ENCODE assay signal across 8 cellular contexts in genomic region chr3:194584435-194584776, GRCh38. TPM values are rescaled to one million over a fixed set of nuclear protein-coding genes. Genes with fewer than 3 reads are reported as not detected.
DNase-seq lines count a peak whose midpoint lies in the region; ATAC-seq, FAIRE-seq and TF ChIP-seq lines count a peak whose summit lies in the region.

No MANE protein-coding gene starts in this region.

- peak overlapping the region; percentile 97 for H3K27ac Mint-ChIP-seq in activated CD8-positive, alpha-beta T cell treated with anti-CD3 and anti-CD28 coated beads for 36 hours

- no peaks in the 10 kb centered on the region for H3K36me3 ChIP-seq in HCT116 (ENCODE audit: control insufficient read depth in 1 of 2, insufficient read depth in 2 of 2, low read length in 2 of 2)
- no peaks in the 10 kb centered on the region for H3K36me3 ChIP-seq in hepatocyte (replicated peaks; ENCODE audit: insufficient read depth, low read depth)
- H3K36me3 ChIP-seq in small intestine (ENCODE audit: control insufficient read depth in 2 of 2, insufficient read depth in 2 of 2, low read length in 2 of 2): peaks cover 0 to 2% of the 10 kb centered on the region in 2 donors

- FAIRE-seq in small intestine (lab: Jason Lieb, UNC): no peak

- TF ChIP-seq CTCF in HCT116 (IDR thresholded peaks at IDR 0.05 in 2 of 3, conservative IDR thresholded peaks at IDR 0.05 in 1 of 3; ENCODE audit: borderline replicate concordance in 1 of 3, insufficient read depth in 1 of 3, low read depth in 2 of 3, low read length in 2 of 3): no peak
- no peak for TF ChIP-seq CTCF in activated CD8-positive, alpha-beta T cell treated with anti-CD3 and anti-CD28 coated beads for 36 hours (IDR thresholded peaks at IDR 0.05)
- TF ChIP-seq CTCF in hepatocyte (IDR thresholded peaks at IDR 0.05; ENCODE audit: poor library complexity): no peak

- H3K27me3 Mint-ChIP-seq in activated CD8-positive, alpha-beta T cell treated with anti-CD3 and anti-CD28 coated beads for 36 hours: no peaks in the 10 kb centered on the region

- peak overlapping the region; percentile 73 to 94 for H3K4me3 ChIP-seq in HCT116 (replicated peaks in 1 of 2; ENCODE audit: low read depth in 1 of 2, low read length in 2 of 2)
- H3K4me3 ChIP-seq in hepatocyte: peak overlapping the region; percentile 82
- H3K4me3 ChIP-seq in small intestine (ENCODE audit: low read depth in 1 of 2, low read length in 2 of 2): peak overlapping the region; percentile 64 to 79

- CTCF ChIA-PET in HCT116 (lab: Charles Lee): interaction anchor here (2.1 kb wide), 1 partner anchor 10 kb away, joined by 11 read pairs; no protein-coding TSS in a partner anchor
- CTCF ChIA-PET in activated CD8-positive, alpha-beta T cell treated with anti-CD3 and anti-CD28 coated beads for 36 hours (lab: Charles Lee): interaction anchor here (4.3 to 5.8 kb wide), 2 partner anchors 11 to 111 kb away, joined by 26 to 31 read pairs; no protein-coding TSS in a partner anchor

- H3K27ac ChIP-seq in HCT116 (ENCODE audit: low read depth, low read length) (peak overlapping the region; percentile 61; the same call in 1 of the 2 replicates), hepatocyte (peak overlapping the region; percentile 97), small intestine (ENCODE audit: low read depth in 1 of 2, low read length in 1 of 2) (peak overlapping the region; percentile 79 to 98)

- H3K9ac ChIP-seq in HCT116 (ENCODE audit: low read length): peak overlapping the region; percentile 89

- H4K20me1 ChIP-seq in HCT116 (ENCODE audit: insufficient read depth) (no peaks in the 10 kb centered on the region), hepatocyte (ENCODE audit: insufficient read depth, poor library complexity, severe bottlenecking) (no peaks in the 10 kb centered on the region)

- H3K4me1 ChIP-seq in HCT116 (ENCODE audit: control insufficient read depth in 1 of 2, insufficient read depth in 2 of 2, low read length in 2 of 2): peaks cover 3 to 15% of the 10 kb centered on the region in 2 experiments; a peak in 3 of 4 replicates
- peaks cover 7% of the 10 kb centered on the region for H3K4me1 ChIP-seq in hepatocyte (ENCODE audit: insufficient read depth)
- H3K4me1 ChIP-seq in small intestine (ENCODE audit: control insufficient read depth in 2 of 2, insufficient read depth in 1 of 2, low read depth in 1 of 2, low read length in 1 of 2): peaks cover 0 to 4% of the 10 kb centered on the region in 2 donors

- H3K4me2 ChIP-seq in HCT116 (ENCODE audit: low read length) (peak overlapping the region; percentile 89), hepatocyte (peak overlapping the region; percentile 90)

- no peak for DNase-seq in HCT116 (ENCODE audit: low read depth, low spot score)
- no peak for DNase-seq in activated CD8-positive, alpha-beta T cell treated with anti-CD3 and anti-CD28 coated beads for 36 hours
- DNase-seq in hepatocyte (ENCODE audit: low spot score): no peak
- DNase-seq in small intestine: peak; percentile 59
- DNase-seq in NCI-H510A treated with DMSO at 0.1 percent for 48 hours (lab: John Stamatoyannopoulos, UW): no peak
- DNase-seq in D341Med (ENCODE audit: low spot score): no peak
- DNase-seq in GM19238 (ENCODE audit: insufficient read length, low spot score): no peak

- 0 out of 2 replicates have a peak, but pooled peaks have one; percentile 4 for ATAC-seq in HCT116
- no peak for ATAC-seq in activated CD8-positive, alpha-beta T cell treated with anti-CD3 and anti-CD28 coated beads for 36 hours
- no peak for ATAC-seq in HG03565 (IDR thresholded peaks at IDR 0.05; ENCODE audit: unreplicated experiment)

- peaks cover 27% of the 10 kb centered on the region for H3K36me3 Mint-ChIP-seq in activated CD8-positive, alpha-beta T cell treated with anti-CD3 and anti-CD28 coated beads for 36 hours (ENCODE audit: low read depth)

- peaks cover 12% of the 10 kb centered on the region for H3K9me3 Mint-ChIP-seq in activated CD8-positive, alpha-beta T cell treated with anti-CD3 and anti-CD28 coated beads for 36 hours

- POLR2A ChIA-PET in HCT116 (lab: Charles Lee): no interaction called here
- POLR2A ChIA-PET in activated CD8-positive, alpha-beta T cell treated with anti-CD3 and anti-CD28 coated beads for 36 hours (lab: Charles Lee): interaction anchor here (0.6 to 1.2 kb wide), 4 partner anchors 12 to 111 kb away, joined by 3 to 4 read pairs (median 3); no protein-coding TSS in a partner anchor

- H2AFZ ChIP-seq in HCT116 (ENCODE audit: low read depth, low read length, poor library complexity, severe bottlenecking) (no peak overlapping the region), hepatocyte (peak overlapping the region; percentile 81)

- H3K27me3 ChIP-seq in HCT116 (ENCODE audit: insufficient read depth, low read length) (no peaks in the 10 kb centered on the region), hepatocyte (no peaks in the 10 kb centered on the region), small intestine (ENCODE audit: control insufficient read depth in 2 of 2, insufficient read depth in 2 of 2, low read length in 2 of 2) (no peaks in the 10 kb centered on the region)

- 41% methylated on average over 3 of the region's 3 CpGs for WGBS in hepatocyte (ENCODE audit: low lambda C conversion rate, missing lambda C conversion rate)
- 15 to 31% (median 28%) methylated on average over 3 of the region's 3 CpGs for WGBS in small intestine, 3 donors

- TF ChIP-seq POLR2A in HCT116 (IDR thresholded peaks at IDR 0.05; ENCODE audit: borderline replicate concordance, extremely low read depth, insufficient read depth, insufficient read length): no peak

- RAD21 ChIA-PET in HCT116 (lab: Charles Lee; ENCODE audit: low non-redundant PET in 1 of 2, low total read pairs in 2 of 2, uncharacterized antibody in 2 of 2, unreplicated experiment in 2 of 2): interaction anchor here in 1 of 2 experiments (1.0 to 1.2 kb wide), 2 partner anchors 9 to 113 kb away, joined by 3 to 4 read pairs; no protein-coding TSS in a partner anchor

- H3K4me3 Mint-ChIP-seq in activated CD8-positive, alpha-beta T cell treated with anti-CD3 and anti-CD28 coated beads for 36 hours: peak overlapping the region; percentile 97

- peaks cover 20% of the 10 kb centered on the region for H3K4me1 Mint-ChIP-seq in activated CD8-positive, alpha-beta T cell treated with anti-CD3 and anti-CD28 coated beads for 36 hours (ENCODE audit: low read depth)

- no TSS peak for BruUV-seq in HCT116 (replicated peaks; lab: Mats Ljungman, UMichigan)

- intact Hi-C loops in HCT116 (cut with micrococcal nuclease): no loop called here
- intact Hi-C loops in activated CD8-positive, alpha-beta T cell treated with anti-CD3 and anti-CD28 coated beads for 36 hours (cut with micrococcal nuclease): no loop called here

- no peak for TF ChIP-seq RAD21 in HCT116 (IDR thresholded peaks at IDR 0.05; ENCODE audit: low read depth)

- H3K9me3 ChIP-seq in HCT116 (ENCODE audit: control insufficient read depth in 1 of 2, insufficient read depth in 1 of 2, low read depth in 1 of 2, low read length in 2 of 2): no peaks in the 10 kb centered on the region
- H3K9me3 ChIP-seq in hepatocyte (ENCODE audit: low read depth): no peaks in the 10 kb centered on the region
- H3K9me3 ChIP-seq in small intestine (ENCODE audit: control insufficient read depth, low read depth): no peaks in the 10 kb centered on the region

- H3K79me2 ChIP-seq in HCT116 (ENCODE audit: insufficient read depth, low read length) (peaks cover 13% of the 10 kb centered on the region), hepatocyte (peaks cover 10% of the 10 kb centered on the region)

- no peaks in the 10 kb centered on the region for H3K9me2 ChIP-seq in HCT116 (ENCODE audit: insufficient read depth)
- no peaks in the 10 kb centered on the region for H3K9me2 ChIP-seq in hepatocyte (replicated peaks; ENCODE audit: insufficient read depth)

TF ChIP-seq in HCT116, 20 proteins besides CTCF, POLR2A, EP300 and RAD21 (continues in another document):
- no peak for TF ChIP-seq JUND (IDR thresholded peaks at IDR 0.05)
- no peak for TF ChIP-seq CBX3 (IDR thresholded peaks at IDR 0.05; ENCODE audit: low read depth)
- TF ChIP-seq REST (IDR thresholded peaks at IDR 0.05; ENCODE audit: low read depth): no peak
- TF ChIP-seq SRF (IDR thresholded peaks at IDR 0.05; ENCODE audit: low read depth): peak; percentile 76
- no peak for TF ChIP-seq SP1 (IDR thresholded peaks at IDR 0.05; ENCODE audit: low read depth)
- no peak for TF ChIP-seq ELF1 (IDR thresholded peaks at IDR 0.05; ENCODE audit: borderline replicate concordance, low read depth)

RNA-seq across cellular contexts. Expression of gene TMEM44, which starts 48.8 kb away (rescaled TPM):
- 30.3 TPM for total RNA-seq in HCT116 (2021; ENCODE audit: unreplicated experiment)
- 26.1 and 29.1 TPM in 2 replicates for polyA plus RNA-seq in HCT116 (2012)
- 1 to 10 TPM; 4.4 to 5.0 TPM for total RNA-seq in activated CD8-positive, alpha-beta T cell treated with anti-CD3 and anti-CD28 coated beads for 36 hours
- total RNA-seq in hepatocyte: 6.5 and 6.6 TPM in 2 replicates
- polyA plus RNA-seq in hepatocyte: 9.1 and 11.9 TPM in 2 replicates
- 10 to 100 TPM in 1 of 3 donors, 1 to 10 TPM in 2; 2.7 to 12.2 (median 3.6) TPM for polyA plus RNA-seq in small intestine
